In the genomic region with DNA sequence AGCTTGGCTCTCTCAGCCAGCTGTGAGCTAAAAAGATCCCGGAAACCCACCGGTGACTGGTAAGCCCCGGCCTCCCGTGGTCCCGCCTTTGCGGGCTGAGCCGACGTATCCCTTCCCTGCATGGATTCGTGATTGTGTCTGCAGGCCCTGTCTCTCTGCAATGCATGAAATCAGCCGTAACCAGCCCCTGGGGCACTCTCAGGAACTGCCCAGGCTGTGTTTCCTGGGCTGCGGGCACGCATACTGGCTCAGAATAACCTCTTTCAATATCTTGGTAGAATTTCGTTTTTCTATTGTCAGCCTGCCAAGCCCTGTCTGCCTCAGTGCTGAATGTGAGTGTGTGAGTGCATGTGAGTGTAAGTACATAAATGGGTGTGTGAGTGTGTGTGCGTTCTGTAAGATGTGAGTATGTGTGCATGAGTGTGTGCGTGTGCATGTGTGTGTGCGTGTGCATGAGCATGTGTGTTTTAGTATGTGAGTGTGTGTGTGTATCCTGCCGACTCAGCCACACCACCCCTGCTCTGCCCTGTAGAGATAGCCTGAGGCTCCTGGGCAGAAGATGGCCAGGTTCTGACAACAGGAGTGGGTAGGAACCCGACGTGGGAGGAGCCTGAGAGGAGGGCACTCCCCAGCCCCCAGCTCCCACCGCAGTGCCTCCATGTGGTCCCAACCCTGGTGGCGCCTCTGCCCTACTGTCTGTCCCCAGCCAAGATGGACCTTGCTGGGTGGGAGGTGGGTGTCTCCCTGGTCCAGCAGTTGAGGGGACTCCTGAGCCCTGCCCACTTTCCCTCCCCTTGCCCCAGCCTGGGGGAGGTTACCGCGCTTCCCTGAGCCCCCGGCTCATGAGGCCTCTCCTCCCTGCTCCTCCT, we compare ENCODE assay signal across 9 cellular contexts.
A peak's percentile ranks its signal among the peaks of the same experiment; 100 is the strongest.
DNase-seq lines count a peak whose midpoint lies in the region; ATAC-seq lines count a peak whose summit lies in the region.
"Had no signal": no experiment of that assay in that cellular context is flagged by ENCODE, and none has a peak within 500 bp of the region (broad histone marks: within the 10 kb centered on the region; RNA-seq: fewer than 3 reads in every experiment).

No MANE protein-coding gene starts in this region.

- H3K27me3 Mint-ChIP-seq in activated naive CD4-positive, alpha-beta T cell treated with anti-CD3 and anti-CD28 coated beads for 36 hours (ENCODE audit: low read depth): peaks cover under 1% of the 10 kb centered on the region
- H3K27me3 Mint-ChIP-seq in activated naive CD8-positive, alpha-beta T cell treated with anti-CD3 and anti-CD28 coated beads for 36 hours: peaks cover 32% of the 10 kb centered on the region

- intact Hi-C loops in activated naive CD4-positive, alpha-beta T cell treated with anti-CD3 and anti-CD28 coated beads for 36 hours (cut with micrococcal nuclease): no loop called here
- intact Hi-C loops in left ventricle myocardium superior (cut with micrococcal nuclease): no loop called here

- H3K4me1 ChIP-seq in subcutaneous abdominal adipose tissue (ENCODE audit: control insufficient read depth in 5 of 5, insufficient read depth in 5 of 5, low read length in 5 of 5): peaks cover 0 to 13% (median 12%) of the 10 kb centered on the region in 5 donors

- peak overlapping the region in 1 of 5 donors; percentile 35 for H3K9ac ChIP-seq in subcutaneous abdominal adipose tissue (ENCODE audit: low read length in 5 of 5)

- H3K9me3 ChIP-seq in subcutaneous abdominal adipose tissue (ENCODE audit: control insufficient read depth in 5 of 5, low read length in 5 of 5): no peaks in the 10 kb centered on the region

- no peaks in the 10 kb centered on the region for H3K36me3 Mint-ChIP-seq in activated naive CD4-positive, alpha-beta T cell treated with anti-CD3 and anti-CD28 coated beads for 36 hours (ENCODE audit: low read depth)
- H3K36me3 Mint-ChIP-seq in activated naive CD8-positive, alpha-beta T cell treated with anti-CD3 and anti-CD28 coated beads for 36 hours: no peaks in the 10 kb centered on the region

- no peak overlapping the region for H3K27ac ChIP-seq in subcutaneous abdominal adipose tissue (ENCODE audit: low read depth, low read length)

- no peak overlapping the region for H3K27ac Mint-ChIP-seq in activated naive CD4-positive, alpha-beta T cell treated with anti-CD3 and anti-CD28 coated beads for 36 hours
- H3K27ac Mint-ChIP-seq in activated naive CD8-positive, alpha-beta T cell treated with anti-CD3 and anti-CD28 coated beads for 36 hours: peak overlapping the region; percentile 38
- H3K27ac Mint-ChIP-seq: CD4-positive, alpha-beta T cell had no signal

- H3K9me3 Mint-ChIP-seq in activated naive CD4-positive, alpha-beta T cell treated with anti-CD3 and anti-CD28 coated beads for 36 hours: no peaks in the 10 kb centered on the region
- H3K9me3 Mint-ChIP-seq in activated naive CD8-positive, alpha-beta T cell treated with anti-CD3 and anti-CD28 coated beads for 36 hours: no peaks in the 10 kb centered on the region
- H3K9me3 Mint-ChIP-seq: CD4-positive, alpha-beta T cell had no signal

- H3K4me1 Mint-ChIP-seq in activated naive CD4-positive, alpha-beta T cell treated with anti-CD3 and anti-CD28 coated beads for 36 hours (ENCODE audit: low read depth): peaks cover 6% of the 10 kb centered on the region
- peaks cover 9% of the 10 kb centered on the region for H3K4me1 Mint-ChIP-seq in activated naive CD8-positive, alpha-beta T cell treated with anti-CD3 and anti-CD28 coated beads for 36 hours

- H3K4me3 ChIP-seq in subcutaneous abdominal adipose tissue (ENCODE audit: low read depth in 1 of 5, low read length in 5 of 5): peak overlapping the region in 3 of 5 donors; percentile 20 to 51 (median 24)
- H3K4me3 ChIP-seq in H7 (ENCODE audit: insufficient read depth, low read depth, low read length): no peak overlapping the region

- CTCF ChIA-PET in activated naive CD4-positive, alpha-beta T cell treated with anti-CD3 and anti-CD28 coated beads for 36 hours (lab: Charles Lee): no interaction called here

- DNase-seq in activated naive CD4-positive, alpha-beta T cell treated with anti-CD3 and anti-CD28 coated beads for 36 hours: peak; percentile 55
- no peak for DNase-seq in activated naive CD4-positive, alpha-beta T cell (lab: John Stamatoyannopoulos, UW)
- DNase-seq in activated naive CD8-positive, alpha-beta T cell treated with anti-CD3 and anti-CD28 coated beads for 36 hours: no peak
- DNase-seq in left ventricle myocardium superior (no peak), H7 (no peak), NCI-H69 (lab: John Stamatoyannopoulos, UW) (no peak)

- ATAC-seq in HG03045 (IDR thresholded peaks at IDR 0.05; ENCODE audit: unreplicated experiment): peak; percentile 37
- no peak for ATAC-seq in left ventricle myocardium superior

- H3K36me3 ChIP-seq in subcutaneous abdominal adipose tissue (ENCODE audit: control insufficient read depth in 5 of 5, insufficient read depth in 5 of 5, low read length in 5 of 5): no peaks in the 10 kb centered on the region
- H3K36me3 ChIP-seq in H7 (replicated peaks; ENCODE audit: control insufficient read depth, insufficient read depth, low read length): no peaks in the 10 kb centered on the region

- H3K4me3 Mint-ChIP-seq in activated naive CD4-positive, alpha-beta T cell treated with anti-CD3 and anti-CD28 coated beads for 36 hours: no peak overlapping the region
- no peak overlapping the region for H3K4me3 Mint-ChIP-seq in activated naive CD8-positive, alpha-beta T cell treated with anti-CD3 and anti-CD28 coated beads for 36 hours
- H3K4me3 Mint-ChIP-seq: CD4-positive, alpha-beta T cell had no signal

- peaks cover 0 to 15% (median 11%) of the 10 kb centered on the region in 5 donors for H3K27me3 ChIP-seq in subcutaneous abdominal adipose tissue (ENCODE audit: control insufficient read depth in 5 of 5, insufficient read depth in 4 of 5, low read length in 5 of 5)
- H3K27me3 ChIP-seq in H7 (ENCODE audit: control insufficient read depth, insufficient read depth, low read length): no peaks in the 10 kb centered on the region
